17 cellular contexts compared by ENCODE assay signal in genomic region chr5:142295084-142295758, GRCh38. TPM values are rescaled to one million over a fixed set of nuclear protein-coding genes. Genes with fewer than 3 reads are reported as not detected.
DNase-seq lines count a peak whose midpoint lies in the region; ATAC-seq, FAIRE-seq and TF ChIP-seq lines count a peak whose summit lies in the region.
"Had no signal": no experiment of that assay in that cellular context is flagged by ENCODE, and none has a peak within 500 bp of the region (broad histone marks: within the 10 kb centered on the region; RNA-seq: fewer than 3 reads in every experiment).

No MANE protein-coding gene starts in this region.

- H3K79me2 ChIP-seq in HepG2 (ENCODE audit: insufficient read depth, low read length), result no peaks in the 10 kb centered on the region

- H3K27me3 ChIP-seq in right atrium auricular region, result no peaks in the 10 kb centered on the region
- no peaks in the 10 kb centered on the region for H3K27me3 ChIP-seq in HepG2 (ENCODE audit: control insufficient read depth in 1 of 2, insufficient read depth in 2 of 2, low read length in 2 of 2)
- H3K27me3 ChIP-seq: left lung had no signal

- ATAC-seq in Right ventricle myocardium superior (ENCODE audit: poor library complexity), result peak; percentile 40
- ATAC-seq in HepG2, result peak; percentile 58
- ATAC-seq: left lung had no signal

- DNase-seq in Right ventricle myocardium superior, result no peak
- DNase-seq in right atrium auricular region (ENCODE audit: low spot score), result no peak
- peak; percentile 56 for DNase-seq in fibroblast of pulmonary artery (ENCODE audit: low read depth)
- no peak for DNase-seq in HepG2 (ENCODE audit: low spot score)
- DNase-seq in type B pancreatic cell (ENCODE audit: extremely low spot score, unreplicated experiment), result no peak
- no peak for DNase-seq in A172 (ENCODE audit: low spot score)
- DNase-seq in SIG-M5 treated with dmso at 0.1 percent for 504 hours (lab: John Stamatoyannopoulos, UW; ENCODE audit: unreplicated experiment), result no peak
- no peak for DNase-seq in activated CD4-positive, CD25-positive, alpha-beta regulatory T cell treated with anti-CD3 and anti-CD28 coated beads, Interleukin-2, amount 50 U/mL, for 72 hours
- DNase-seq: activated CD4-positive, alpha-beta T cell treated with anti-CD3 and anti-CD28 coated beads for 4 hours; activated T-cell treated with anti-CD3 and anti-CD28 coated beads, Interleukin-2, amount 50 U/mL, for 48 hours; anterior cingulate cortex; effector CD8-positive, alpha-beta T cell; foreskin melanocyte; left lung; NCI-H345 had no signal

- CTCF ChIA-PET in HepG2 (lab: Yijun Ruan, JAX; ENCODE audit: low intra/inter-chr PET ratio, low total read pairs), result no interaction called here

- H3K9ac ChIP-seq in HepG2 (ENCODE audit: insufficient read depth, low read depth, low read length), result no peak overlapping the region

- TF ChIP-seq RAD21 in HepG2 (CRISPR knock-in tag; IDR thresholded peaks at IDR 0.05), result no peak

- intact Hi-C loops in Right ventricle myocardium superior (cut with DNase I) (no loop called here), HepG2 (cut with micrococcal nuclease; ENCODE audit: unreplicated experiment) (no loop called here)

- H3K36me3 Mint-ChIP-seq in type B pancreatic cell, result no peaks in the 10 kb centered on the region

- H3K4me1 ChIP-seq in right atrium auricular region (peaks cover 0 to 47% of the 10 kb centered on the region in 2 donors), HepG2 (ENCODE audit: insufficient read depth, low read length) (peaks cover 62% of the 10 kb centered on the region)

- no peaks in the 10 kb centered on the region for H4K20me1 ChIP-seq in HepG2 (ENCODE audit: insufficient read depth, low read length)

- H3K27me3 Mint-ChIP-seq in type B pancreatic cell, result no peaks in the 10 kb centered on the region

- peak overlapping the region; percentile 71 for H3K27ac Mint-ChIP-seq in type B pancreatic cell

- peaks cover 50% of the 10 kb centered on the region for H3K4me1 Mint-ChIP-seq in type B pancreatic cell (ENCODE audit: unreplicated experiment)

- H3K36me3 ChIP-seq in right atrium auricular region (no peaks in the 10 kb centered on the region), HepG2 (replicated peaks in 1 of 2; ENCODE audit: control insufficient read depth in 1 of 2, insufficient read depth in 2 of 2, low read length in 2 of 2) (no peaks in the 10 kb centered on the region)
- H3K36me3 ChIP-seq: left lung had no signal

- H3K4me3 Mint-ChIP-seq in type B pancreatic cell, result peak overlapping the region; percentile 47

- H3K4me2 ChIP-seq in HepG2 (ENCODE audit: low read depth, low read length), result peak overlapping the region; percentile 6; the same call in 1 of the 2 replicates

- TF ChIP-seq EP300 in HepG2 (IDR thresholded peaks at IDR 0.05; ENCODE audit: low read depth in 2 of 2, low read length in 2 of 2) (no peak), HepG2 (CRISPR knock-in tag; IDR thresholded peaks at IDR 0.05; ENCODE audit: borderline replicate concordance) (no peak)

- FAIRE-seq in HepG2 (lab: Jason Lieb, UNC), result no peak
- FAIRE-seq: A204.1, H54 had no signal

- H3K4me3 ChIP-seq in right atrium auricular region (no peak overlapping the region), fibroblast of pulmonary artery (replicated peaks; ENCODE audit: low read depth, low read length) (no peak overlapping the region), HepG2 (replicated peaks in 1 of 3; ENCODE audit: insufficient read depth in 1 of 3, low read depth in 2 of 3, low read length in 3 of 3) (no peak overlapping the region)
- H3K4me3 ChIP-seq: left lung had no signal

- H2AFZ ChIP-seq in HepG2 (ENCODE audit: low read length), result no peak overlapping the region

- H3K9me3 Mint-ChIP-seq in type B pancreatic cell, result no peaks in the 10 kb centered on the region

- in situ Hi-C loops in HepG2 (cut with HindIII; ENCODE audit: extremely low pct_ligation_motif_present, low pct_unique_long_range_greater_than_20kb), result no loop called here

- TF ChIP-seq CTCF in right atrium auricular region (IDR thresholded peaks at IDR 0.05), result no peak
- no peak for TF ChIP-seq CTCF in fibroblast of pulmonary artery (IDR thresholded peaks at IDR 0.05; ENCODE audit: low read length, missing control alignments)
- no peak for TF ChIP-seq CTCF in HepG2 (CRISPR knock-in tag; IDR thresholded peaks at IDR 0.05)
- TF ChIP-seq CTCF in type B pancreatic cell (conservative IDR thresholded peaks at IDR 0.05), result no peak

- H3K9me3 ChIP-seq in right atrium auricular region, result no peaks in the 10 kb centered on the region
- H3K9me3 ChIP-seq in HepG2 (ENCODE audit: low read length), result no peaks in the 10 kb centered on the region
- H3K9me3 ChIP-seq: left lung had no signal

- H3K27ac ChIP-seq in right atrium auricular region, result no peak overlapping the region
- peak overlapping the region; percentile 44 for H3K27ac ChIP-seq in HepG2 (ENCODE audit: extremely low read length, insufficient read depth, low read length)

- 84% methylated on average over 23 of the region's 23 CpGs for WGBS in HepG2 (ENCODE audit: low lambda C conversion rate)

- no peak for TF ChIP-seq POLR2A in HepG2 (IDR thresholded peaks at IDR 0.05; ENCODE audit: insufficient read depth in 1 of 2, low read depth in 2 of 2, low read length in 2 of 2)

- no TSS peak for BruUV-seq in HepG2 (replicated peaks; lab: Mats Ljungman, UMichigan)

- POLR2A ChIA-PET in HepG2 (lab: Yijun Ruan, JAX), result interaction anchor here (0.7 kb wide), 1 partner anchor 596 kb away, joined by 3 read pairs; no protein-coding TSS in a partner anchor

TF ChIP-seq in HepG2, 621 proteins besides CTCF, POLR2A, EP300 and RAD21 (continues in another document):
- no peak for TF ChIP-seq ZNF501 (CRISPR knock-in tag; IDR thresholded peaks at IDR 0.05)
- TF ChIP-seq, protein P1, sequence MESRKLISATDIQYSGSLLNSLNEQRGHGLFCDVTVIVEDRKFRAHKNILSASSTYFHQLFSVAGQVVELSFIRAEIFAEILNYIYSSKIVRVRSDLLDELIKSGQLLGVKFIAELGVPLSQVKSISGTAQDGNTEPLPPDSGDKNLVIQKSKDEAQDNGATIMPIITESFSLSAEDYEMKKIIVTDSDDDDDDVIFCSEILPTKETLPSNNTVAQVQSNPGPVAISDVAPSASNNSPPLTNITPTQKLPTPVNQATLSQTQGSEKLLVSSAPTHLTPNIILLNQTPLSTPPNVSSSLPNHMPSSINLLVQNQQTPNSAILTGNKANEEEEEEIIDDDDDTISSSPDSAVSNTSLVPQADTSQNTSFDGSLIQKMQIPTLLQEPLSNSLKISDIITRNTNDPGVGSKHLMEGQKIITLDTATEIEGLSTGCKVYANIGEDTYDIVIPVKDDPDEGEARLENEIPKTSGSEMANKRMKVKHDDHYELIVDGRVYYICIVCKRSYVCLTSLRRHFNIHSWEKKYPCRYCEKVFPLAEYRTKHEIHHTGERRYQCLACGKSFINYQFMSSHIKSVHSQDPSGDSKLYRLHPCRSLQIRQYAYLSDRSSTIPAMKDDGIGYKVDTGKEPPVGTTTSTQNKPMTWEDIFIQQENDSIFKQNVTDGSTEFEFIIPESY (CRISPR knock-in tag; IDR thresholded peaks at IDR 0.05), result peak; percentile 67

RNA-seq across cellular contexts. Expression of gene SPRY4, which starts 29.6 kb away (rescaled TPM):
- 9.7 TPM for total RNA-seq in Right ventricle myocardium superior
- 10 to 100 TPM; 19.9 to 33.7 TPM for total RNA-seq in right atrium auricular region
- 8.9 and 9.0 TPM in 2 replicates for total RNA-seq in HepG2 (2016; rRNA removed; fragmentation: Illumina TruSeq; extraction: Trizol)
- total RNA-seq in HepG2 (2016; cell fraction: cytosol; rRNA removed; fragmentation: Illumina TruSeq; extraction: Trizol; ENCODE audit: low read depth), result 1.6 and 1.8 TPM in 2 replicates
- total RNA-seq in HepG2 (2016; cell fraction: insoluble cytoplasmic fraction; rRNA removed; fragmentation: Illumina TruSeq; extraction: Trizol), result 8.3 and 8.7 TPM in 2 replicates
- 5.8 and 6.0 TPM in 2 replicates for total RNA-seq in HepG2 (2016; cell fraction: membrane; rRNA removed; fragmentation: Illumina TruSeq; extraction: Trizol)
- total RNA-seq in HepG2 (2016; cell fraction: nucleus; rRNA removed; fragmentation: Illumina TruSeq; extraction: Trizol), result 12.5 and 16.8 TPM in 2 replicates
- 17.8 and 19.2 TPM in 2 replicates for polyA plus RNA-seq in HepG2 (2011; rRNA removed)
- 10.9 and 12.6 TPM in 2 replicates for polyA plus RNA-seq in HepG2 (2011; cell fraction: cytosol; rRNA removed)
- polyA plus RNA-seq in HepG2 (2011; cell fraction: nucleus; rRNA removed), result 61.0 and 63.7 TPM in 2 replicates
- 10.0 and 17.2 TPM in 2 replicates for polyA plus RNA-seq in HepG2 (2012)
- 0.37 and 0.40 TPM in 2 replicates for polyA plus RNA-seq in HepG2 (2016; cell fraction: cytosol; fragmentation: Illumina TruSeq; extraction: Trizol; ENCODE audit: low read depth)
- polyA plus RNA-seq in HepG2 (2016; cell fraction: insoluble cytoplasmic fraction; fragmentation: Illumina TruSeq; extraction: Trizol; ENCODE audit: low read depth), result 6.9 and 9.0 TPM in 2 replicates
- polyA plus RNA-seq in HepG2 (2016; cell fraction: membrane; fragmentation: Illumina TruSeq; extraction: Trizol; ENCODE audit: low read depth), result 2.0 and 2.1 TPM in 2 replicates
- 21.3 and 22.7 TPM in 2 replicates for polyA plus RNA-seq in HepG2 (2016; cell fraction: nucleus; fragmentation: Illumina TruSeq; extraction: Trizol; ENCODE audit: insufficient read depth, low read depth)
- 0.09 and 81.1 TPM in 2 replicates for polyA minus RNA-seq in HepG2 (2011; rRNA and poly(A)+ RNA removed; ENCODE audit: low replicate concordance)
- 21.7 and 22.2 TPM in 2 replicates for polyA minus RNA-seq in HepG2 (2011; cell fraction: cytosol; rRNA and poly(A)+ RNA removed)
- polyA minus RNA-seq in HepG2 (2011; cell fraction: nucleus; rRNA and poly(A)+ RNA removed), result 40.0 and 40.4 TPM in 2 replicates
- total RNA-seq in type B pancreatic cell (ENCODE audit: low replicate concordance), result 16.1 and 20.7 TPM in 2 replicates
- total RNA-seq in A172 (2014; rRNA removed; shearing (Covaris generic)), result 1.9 and 6.7 TPM in 2 replicates
